8 cellular contexts compared by ENCODE assay signal in genomic region chr12:96501139-96501741, GRCh38. TPM values are rescaled to one million over a fixed set of nuclear protein-coding genes. Genes with fewer than 3 reads are reported as not detected.
DNase-seq lines count a peak whose midpoint lies in the region; ATAC-seq and TF ChIP-seq lines count a peak whose summit lies in the region.

No MANE protein-coding gene starts in this region.

- H3K4me2 ChIP-seq in OCI-LY7 (ENCODE audit: low read length): peak overlapping the region; percentile 54

- no TSS peak for BruUV-seq in OCI-LY7 (replicated peaks; lab: Mats Ljungman, UMichigan)

- peak overlapping the region; percentile 98 for H2AFZ ChIP-seq in OCI-LY7 (ENCODE audit: low read length)

- H3K9me3 ChIP-seq in OCI-LY7 (ENCODE audit: low read length) (no peaks in the 10 kb centered on the region), tibial artery (no peaks in the 10 kb centered on the region)

- no peaks in the 10 kb centered on the region for H3K36me3 ChIP-seq in OCI-LY7 (ENCODE audit: insufficient read depth, low read length)
- no peaks in the 10 kb centered on the region for H3K36me3 ChIP-seq in tibial artery

- CTCF ChIA-PET in OCI-LY7 (lab: Charles Lee; ENCODE audit: unreplicated experiment): no interaction called here

- DNase-seq in AG08396 (ENCODE audit: low spot score): peak; percentile 54
- DNase-seq in OCI-LY7 (ENCODE audit: low spot score): peak; percentile 66
- DNase-seq in iris pigment epithelial cell (ENCODE audit: low read depth): peak; percentile 85
- peak in 1 of 2 donors; percentile 35 for DNase-seq in tibial artery
- no peak for DNase-seq in KG1 (lab: John Stamatoyannopoulos, UW)

- peak overlapping the region; percentile 17 for H3K27ac ChIP-seq in OCI-LY7 (ENCODE audit: low read depth, low read length, poor library complexity, severe bottlenecking)
- peak overlapping the region; percentile 0 to 2 for H3K27ac ChIP-seq in tibial artery

- H3K27me3 ChIP-seq in tibial artery: no peaks in the 10 kb centered on the region

- ATAC-seq in GM18868 (IDR thresholded peaks at IDR 0.05; ENCODE audit: unreplicated experiment) (peak; percentile 65), HG03045 (IDR thresholded peaks at IDR 0.05; ENCODE audit: unreplicated experiment) (peak; percentile 70)

- H4K20me1 ChIP-seq in OCI-LY7 (ENCODE audit: insufficient read depth, low read length): no peaks in the 10 kb centered on the region

- H3K9me3 Mint-ChIP-seq in activated naive CD8-positive, alpha-beta T cell (ENCODE audit: low read depth): no peaks in the 10 kb centered on the region

- TF ChIP-seq CTCF in OCI-LY7 (conservative IDR thresholded peaks at IDR 0.05; ENCODE audit: low read length) (no peak), tibial artery (IDR thresholded peaks at IDR 0.05) (no peak)

- H3K27me3 Mint-ChIP-seq in activated naive CD8-positive, alpha-beta T cell: no peaks in the 10 kb centered on the region

- H3K79me2 ChIP-seq in OCI-LY7 (ENCODE audit: insufficient read depth, low read depth, low read length): no peaks in the 10 kb centered on the region

- H3K4me1 ChIP-seq in OCI-LY7 (ENCODE audit: insufficient read depth, low read length, poor library complexity, severe bottlenecking) (peaks cover 26% of the 10 kb centered on the region), tibial artery (peaks cover 0 to 7% (median 0%) of the 10 kb centered on the region in 4 donors)

- peak overlapping the region; percentile 91 for H3K27ac Mint-ChIP-seq in activated naive CD8-positive, alpha-beta T cell

- peaks cover 39% of the 10 kb centered on the region for H3K4me1 Mint-ChIP-seq in activated naive CD8-positive, alpha-beta T cell (ENCODE audit: low read depth)

- H3K4me3 ChIP-seq in OCI-LY7 (ENCODE audit: low read depth, low read length, poor library complexity, severe bottlenecking): peak overlapping the region; percentile 5
- no peak overlapping the region for H3K4me3 ChIP-seq in tibial artery

- intact Hi-C loops in OCI-LY7 (cut with micrococcal nuclease; ENCODE audit: unreplicated experiment) (loop anchor here (5.0 kb wide), 1 partner anchor 94 kb away; no protein-coding TSS in a partner anchor), tibial artery (cut with DNase I; ENCODE audit: low total_unique reads) (no loop called here)

- H3K36me3 Mint-ChIP-seq in activated naive CD8-positive, alpha-beta T cell: no peaks in the 10 kb centered on the region

- no peaks in the 10 kb centered on the region for H3K9me2 ChIP-seq in OCI-LY7 (ENCODE audit: insufficient read depth, low read length)

- POLR2A ChIA-PET in OCI-LY7 (lab: Charles Lee): interaction anchor here (1.0 to 1.1 kb wide), 3 partner anchors 12 to 100 kb away, joined by 3 read pairs; partner anchors contain the start of gene CFAP54

- H3K4me3 Mint-ChIP-seq in activated naive CD8-positive, alpha-beta T cell: peak overlapping the region; percentile 38

RNA-seq across cellular contexts. Expression of gene CFAP54, which starts 11.9 kb away (rescaled TPM):
- not detected in 2 replicates for total RNA-seq in OCI-LY7 (2014; rRNA removed; shearing (Covaris generic))
- total RNA-seq in OCI-LY7 (2022): 0.53 TPM in 1 of 2 replicates, not detected in the other
